ENCODE assay signal across 19 cellular contexts in genomic region chr11:83671295-83671694, GRCh38.
DNase-seq lines count a peak whose midpoint lies in the region; ATAC-seq and TF ChIP-seq lines count a peak whose summit lies in the region.
"Had no signal": no experiment of that assay in that cellular context is flagged by ENCODE, and none has a peak within 500 bp of the region (broad histone marks: within the 10 kb centered on the region; RNA-seq: fewer than 3 reads in every experiment).

No MANE protein-coding gene starts in this region.

- TF ChIP-seq CTCF in MCF 10A (IDR thresholded peaks at IDR 0.05; ENCODE audit: unreplicated experiment) (no peak), mammary epithelial cell (conservative IDR thresholded peaks at IDR 0.05 in 1 of 2, IDR thresholded peaks at IDR 0.05 in 1 of 2; ENCODE audit: extremely low read depth in 1 of 2, insufficient read depth in 1 of 2, low read depth in 1 of 2, low read length in 2 of 2) (peak in 1 of 2 donors; percentile 32), endodermal cell (conservative IDR thresholded peaks at IDR 0.05) (peak; percentile 28), upper lobe of right lung (IDR thresholded peaks at IDR 0.05) (peak; percentile 6), lower leg skin (IDR thresholded peaks at IDR 0.05) (no peak)

- DNase-seq in MCF 10A (ENCODE audit: unreplicated experiment), result peak; percentile 6
- no peak for DNase-seq in mammary epithelial cell
- DNase-seq in NCI-H1417 treated with DMSO at 0.1 percent for 48 hours (lab: John Stamatoyannopoulos, UW), result peak; percentile 56
- no peak for DNase-seq in endodermal cell
- no peak for DNase-seq in upper lobe of right lung
- no peak for DNase-seq in inferior parietal cortex (ENCODE audit: extremely low spot score)
- no peak for DNase-seq in lower leg skin (ENCODE audit: low spot score in 2 of 2)
- DNase-seq: activated CD8-positive, alpha-beta memory T cell treated with anti-CD3 and anti-CD28 coated beads, Interleukin-2, amount 50 U/mL, for 4 hours; BE2C; lower lobe of right lung; NCI-H774; sigmoid colon; stimulated activated CD4-positive, alpha-beta T cell treated with anti-CD3 and anti-CD28 coated beads, Interleukin-4, amount 100 ng/mL, for 4 hours; stimulated activated naive B cell treated with anti-CD40 and anti-IgM and Interleukin-4, amounts not matched to agents 10 μg/mL and 1 μg/mL and 100 μg/mL, for 72 hours; uterus; WERI-Rb-1 had no signal

- TF ChIP-seq POLR2A in lower leg skin (IDR thresholded peaks at IDR 0.05), result no peak

- H3K36me3 ChIP-seq in mammary epithelial cell (ENCODE audit: insufficient read depth, low read length) (no peaks in the 10 kb centered on the region), endodermal cell (ENCODE audit: control insufficient read depth, insufficient read depth, low read length) (no peaks in the 10 kb centered on the region), upper lobe of right lung (no peaks in the 10 kb centered on the region)
- H3K36me3 ChIP-seq: BE2C, lower lobe of right lung, sigmoid colon, SJSA1, uterus, WERI-Rb-1 had no signal

- dilution Hi-C loops in mammary epithelial cell (cut with HindIII; ENCODE audit: low sequenced_read_pairs), result no loop called here

- 56% methylated on average over 2 of the region's 2 CpGs for WGBS in mammary epithelial cell (ENCODE audit: low coverage, missing lambda C conversion rate)
- WGBS in endodermal cell (ENCODE audit: insufficient coverage in 1 of 2, insufficient read length in 1 of 2), 2 experiments, result 94% methylated on average over 2 of the region's 2 CpGs; no CpG with 5 or more reads in 1 of the 2 experiments
- WGBS in lower leg skin, 2 donors, result 65 to 82% methylated on average over 2 of the region's 2 CpGs

- H3K27me3 ChIP-seq in mammary epithelial cell (ENCODE audit: insufficient read depth, low read length) (peaks cover 2% of the 10 kb centered on the region), endodermal cell (ENCODE audit: control insufficient read depth, insufficient read depth, low read length, poor library complexity, severe bottlenecking) (no peaks in the 10 kb centered on the region), upper lobe of right lung (no peaks in the 10 kb centered on the region)
- H3K27me3 ChIP-seq: BE2C, sigmoid colon, SJSA1, uterus had no signal

- H3K36me3 Mint-ChIP-seq in MCF 10A (ENCODE audit: insufficient read depth, unreplicated experiment) (peaks cover 4% of the 10 kb centered on the region), endodermal cell (ENCODE audit: low read depth) (peaks cover 2% of the 10 kb centered on the region)
- H3K36me3 Mint-ChIP-seq: activated naive CD4-positive, alpha-beta T cell treated with anti-CD3 and anti-CD28 coated beads, Interleukin-2, amount 50 U/mL, for 24 hours; stimulated activated naive B cell treated with anti-CD40 and anti-IgM and Interleukin-4, amounts not matched to agents 10 μg/mL and 1 μg/mL and 100 μg/mL, for 72 hours had no signal

- H3K4me2 ChIP-seq in mammary epithelial cell (ENCODE audit: insufficient read depth, low read depth, low read length), result no peak overlapping the region

- no peaks in the 10 kb centered on the region for H3K79me2 ChIP-seq in mammary epithelial cell (ENCODE audit: insufficient read depth, low read length)

- in situ Hi-C loops in mammary epithelial cell (cut with MboI; ENCODE audit: low sequenced_read_pairs in 2 of 2), result no loop called here

- no peak overlapping the region for H3K27ac ChIP-seq in mammary epithelial cell (ENCODE audit: insufficient read depth, low read depth, low read length)
- H3K27ac ChIP-seq in endodermal cell (ENCODE audit: low read depth, low read length), result no peak overlapping the region
- H3K27ac ChIP-seq in upper lobe of right lung, result no peak overlapping the region
- H3K27ac ChIP-seq: lower lobe of right lung, sigmoid colon, SJSA1, uterus, WERI-Rb-1 had no signal

- H2AFZ ChIP-seq in mammary epithelial cell (ENCODE audit: low read depth, low read length), result no peak overlapping the region

- no peak overlapping the region for H3K27ac Mint-ChIP-seq in MCF 10A (ENCODE audit: low read depth, unreplicated experiment)
- no peak overlapping the region for H3K27ac Mint-ChIP-seq in endodermal cell
- H3K27ac Mint-ChIP-seq: activated naive CD4-positive, alpha-beta T cell treated with anti-CD3 and anti-CD28 coated beads, Interleukin-2, amount 50 U/mL, for 24 hours; stimulated activated naive B cell treated with anti-CD40 and anti-IgM and Interleukin-4, amounts not matched to agents 10 μg/mL and 1 μg/mL and 100 μg/mL, for 72 hours had no signal

- no peaks in the 10 kb centered on the region for H3K9me3 ChIP-seq in mammary epithelial cell (replicated peaks; ENCODE audit: insufficient read depth, low read length)
- no peaks in the 10 kb centered on the region for H3K9me3 ChIP-seq in endodermal cell (ENCODE audit: control insufficient read depth, low read length)
- H3K9me3 ChIP-seq in upper lobe of right lung, result no peaks in the 10 kb centered on the region
- H3K9me3 ChIP-seq: BE2C, lower lobe of right lung, sigmoid colon, SJSA1, uterus had no signal

- CTCF ChIA-PET in MCF 10A (lab: Yijun Ruan, JAX) (interaction anchor here (0.5 to 1.0 kb wide), 6 partner anchors 11 to 387 kb away, joined by 3 to 6 read pairs (median 3); no protein-coding TSS in a partner anchor), mammary epithelial cell (lab: Charles Lee; ENCODE audit: low non-redundant PET) (interaction anchor here (0.8 to 1.1 kb wide), 2 partner anchors 361 to 379 kb away, joined by 6 to 12 read pairs; no protein-coding TSS in a partner anchor)

- H3K9me3 Mint-ChIP-seq in MCF 10A (ENCODE audit: unreplicated experiment) (no peaks in the 10 kb centered on the region), endodermal cell (no peaks in the 10 kb centered on the region)
- H3K9me3 Mint-ChIP-seq: activated naive CD4-positive, alpha-beta T cell treated with anti-CD3 and anti-CD28 coated beads, Interleukin-2, amount 50 U/mL, for 24 hours; stimulated activated naive B cell treated with anti-CD40 and anti-IgM and Interleukin-4, amounts not matched to agents 10 μg/mL and 1 μg/mL and 100 μg/mL, for 72 hours had no signal

- H3K4me3 ChIP-seq in mammary epithelial cell (replicated peaks in 1 of 3; ENCODE audit: insufficient read depth in 1 of 3, low read depth in 2 of 3, low read length in 3 of 3) (no peak overlapping the region), endodermal cell (ENCODE audit: low read length) (no peak overlapping the region), upper lobe of right lung (no peak overlapping the region), lower leg skin (ENCODE audit: low read depth, poor library complexity, severe bottlenecking) (no peak overlapping the region)
- H3K4me3 ChIP-seq: lower lobe of right lung, sigmoid colon, SJSA1, uterus had no signal

- peaks cover 62% of the 10 kb centered on the region for H3K27me3 Mint-ChIP-seq in MCF 10A (ENCODE audit: insufficient read depth, unreplicated experiment)
- H3K27me3 Mint-ChIP-seq in endodermal cell (ENCODE audit: insufficient read depth), result no peaks in the 10 kb centered on the region

- POLR2A ChIA-PET in MCF 10A (lab: Yijun Ruan, JAX), result interaction anchor here (0.6 to 0.7 kb wide), 2 partner anchors 22 to 198 kb away, joined by 3 read pairs; no protein-coding TSS in a partner anchor

- H3K4me3 Mint-ChIP-seq in MCF 10A (ENCODE audit: unreplicated experiment) (no peak overlapping the region), endodermal cell (no peak overlapping the region)
- H3K4me3 Mint-ChIP-seq: activated naive CD4-positive, alpha-beta T cell treated with anti-CD3 and anti-CD28 coated beads, Interleukin-2, amount 50 U/mL, for 24 hours; stimulated activated naive B cell treated with anti-CD40 and anti-IgM and Interleukin-4, amounts not matched to agents 10 μg/mL and 1 μg/mL and 100 μg/mL, for 72 hours had no signal

- BruUV-seq in MCF 10A (replicated peaks; lab: Mats Ljungman, UMichigan) (no TSS peak), mammary epithelial cell (replicated peaks; lab: Mats Ljungman, UMichigan) (no TSS peak)

- intact Hi-C loops in MCF 10A (cut with micrococcal nuclease) (loop anchor here (1.0 to 2.0 kb wide), 3 partner anchors 150 to 378 kb away; no protein-coding TSS in a partner anchor), mammary epithelial cell (cut with micrococcal nuclease) (loop anchor here (2.0 to 5.0 kb wide), 3 partner anchors 150 to 379 kb away; no protein-coding TSS in a partner anchor), upper lobe of right lung (cut with DNase I) (no loop called here), lower leg skin (cut with DNase I; ENCODE audit: low total_unique reads) (no loop called here)

- no peak overlapping the region for H3K9ac ChIP-seq in mammary epithelial cell (ENCODE audit: insufficient read depth, low read length)
- no peak overlapping the region for H3K9ac ChIP-seq in endodermal cell (ENCODE audit: extremely low read depth, low read length, poor library complexity, severe bottlenecking)

- no peaks in the 10 kb centered on the region for H3K4me1 ChIP-seq in mammary epithelial cell (ENCODE audit: insufficient read depth, low read length)
- H3K4me1 ChIP-seq in endodermal cell (ENCODE audit: control insufficient read depth, insufficient read depth, low read length), result no peaks in the 10 kb centered on the region
- H3K4me1 ChIP-seq in upper lobe of right lung, result no peaks in the 10 kb centered on the region
- H3K4me1 ChIP-seq: BE2C, lower lobe of right lung, SJSA1, uterus had no signal

- ATAC-seq in upper lobe of right lung (no peak), GM21526 (IDR thresholded peaks at IDR 0.05; ENCODE audit: low FRiP score, unreplicated experiment) (no peak)
- ATAC-seq: lower lobe of right lung; stimulated activated naive B cell treated with anti-CD40 and anti-IgM and Interleukin-4, amounts not matched to agents 10 μg/mL and 1 μg/mL and 100 μg/mL, for 72 hours had no signal

- H3K4me1 Mint-ChIP-seq in MCF 10A (ENCODE audit: insufficient read depth, unreplicated experiment) (no peaks in the 10 kb centered on the region), endodermal cell (peaks cover 1% of the 10 kb centered on the region)
- H3K4me1 Mint-ChIP-seq: activated naive CD4-positive, alpha-beta T cell treated with anti-CD3 and anti-CD28 coated beads, Interleukin-2, amount 50 U/mL, for 24 hours; stimulated activated naive B cell treated with anti-CD40 and anti-IgM and Interleukin-4, amounts not matched to agents 10 μg/mL and 1 μg/mL and 100 μg/mL, for 72 hours had no signal

- no peaks in the 10 kb centered on the region for H4K20me1 ChIP-seq in mammary epithelial cell (ENCODE audit: insufficient read depth, low read length)

Comparison
In these comparisons a context has a peak if more than half of its experiments do, and no peak if none do; other contexts are left out.
1. DNase-seq: peak in MCF 10A (single experiment) and NCI-H1417 treated with DMSO at 0.1 percent for 48 hours (single experiment); none in mammary epithelial cell (single experiment), endodermal cell (single experiment), upper lobe of right lung (single experiment), inferior parietal cortex (single experiment) and lower leg skin (0 of 2).
2. CTCF ChIP-seq: peak in endodermal cell (single experiment) and upper lobe of right lung (single experiment); none in MCF 10A (single experiment) and lower leg skin (0 of 3).
3. intact Hi-C loops: an anchor here in MCF 10A (1.0 to 2.0 kb wide) and mammary epithelial cell (2.0 to 5.0 kb wide); none called in upper lobe of right lung and lower leg skin.